In genomic region chr20:2840138-2840966, GRCh38 we compare ENCODE assay signal across 1 cellular context.
TF ChIP-seq lines count a peak whose summit lies in the region.

PCED1A (minus strand) TSS chr20:2840655; CDS start chr20:2839912, 743 bp downstream.
VPS16 (plus strand) TSS chr20:2840745; CDS start chr20:2840775, 30 bp downstream.

TF ChIP-seq in HepG2, 621 proteins besides CTCF, POLR2A, EP300 and RAD21 (continued from another document and continues in another):
- TF ChIP-seq ZNF609 (CRISPR knock-in tag; IDR thresholded peaks at IDR 0.05; ENCODE audit: borderline replicate concordance) (peak; percentile 53), CEBPZ (IDR thresholded peaks at IDR 0.05; ENCODE audit: low read length) (no peak), THRA (CRISPR knock-in tag; IDR thresholded peaks at IDR 0.05; ENCODE audit: borderline replicate concordance) (peak; percentile 84), CC2D1A (CRISPR knock-in tag; IDR thresholded peaks at IDR 0.05) (peak; percentile 93; the same call in 1 of the 2 replicates), NR2F6 (IDR thresholded peaks at IDR 0.05) (no peak), NR2F6 (CRISPR knock-in tag; IDR thresholded peaks at IDR 0.05) (peak; percentile 31; the same call in 1 of the 2 replicates), ZKSCAN1 (IDR thresholded peaks at IDR 0.05; ENCODE audit: low read length) (no peak; the same call in 1 of the 2 replicates), PTBP1 (IDR thresholded peaks at IDR 0.05; ENCODE audit: low read depth, low read length, poor library complexity, severe bottlenecking) (no peak), HNRNPH1 (optimal IDR thresholded peaks at IDR 0.05; ENCODE audit: low read depth, low read length) (no peak), E2F5 (CRISPR knock-in tag; conservative IDR thresholded peaks at IDR 0.05) (peak; percentile 87), ZNF10 (CRISPR knock-in tag; IDR thresholded peaks at IDR 0.05; ENCODE audit: borderline replicate concordance, low read depth) (no peak), EHMT2 (IDR thresholded peaks at IDR 0.05; ENCODE audit: borderline replicate concordance, low read depth, low read length) (no peak; the same call in 1 of the 2 replicates), ZNF530 (CRISPR knock-in tag; IDR thresholded peaks at IDR 0.05; ENCODE audit: low read depth) (no peak; the same call in 1 of the 2 replicates), ZNF414 (CRISPR knock-in tag; IDR thresholded peaks at IDR 0.05) (peak; percentile 98), GATAD1 (CRISPR knock-in tag; IDR thresholded peaks at IDR 0.05) (peak; percentile 95), SMAD3 (CRISPR knock-in tag; IDR thresholded peaks at IDR 0.05) (peak; percentile 85), FOXJ3 (CRISPR knock-in tag; IDR thresholded peaks at IDR 0.05; ENCODE audit: borderline replicate concordance) (no peak), ZIK1 (CRISPR knock-in tag; IDR thresholded peaks at IDR 0.05; ENCODE audit: borderline replicate concordance, low read depth) (peak; percentile 98), ZNF790 (CRISPR knock-in tag; IDR thresholded peaks at IDR 0.05; ENCODE audit: borderline replicate concordance) (peak; percentile 89; the same call in 1 of the 2 replicates), ZNF30 (CRISPR knock-in tag; IDR thresholded peaks at IDR 0.05) (peak; percentile 97), MBNL3 (CRISPR knock-in tag; conservative IDR thresholded peaks at IDR 0.05) (no peak), POLR2G (IDR thresholded peaks at IDR 0.05; ENCODE audit: low read depth, low read length) (peak; percentile 94), ATRX (CRISPR knock-in tag; IDR thresholded peaks at IDR 0.05; ENCODE audit: borderline replicate concordance) (no peak), HMG20B (CRISPR knock-in tag; conservative IDR thresholded peaks at IDR 0.05) (peak; percentile 79), ZFP1 (CRISPR knock-in tag; IDR thresholded peaks at IDR 0.05) (no peak), ZNF343 (CRISPR knock-in tag; IDR thresholded peaks at IDR 0.05) (peak; percentile 98), MATR3 (CRISPR knock-in tag; IDR thresholded peaks at IDR 0.05) (no peak), ZNF121 (CRISPR knock-in tag; IDR thresholded peaks at IDR 0.05) (0 out of 2 replicates have a peak, but pooled peaks have one; percentile 45), ATF7-NPFF (CRISPR knock-in tag; IDR thresholded peaks at IDR 0.05; ENCODE audit: low read depth) (peak; percentile 99), ZNF564 (CRISPR knock-in tag; IDR thresholded peaks at IDR 0.05) (peak; percentile 89; the same call in 1 of the 2 replicates), ZNF350 (CRISPR knock-in tag; IDR thresholded peaks at IDR 0.05; ENCODE audit: borderline replicate concordance, low read depth) (peak; percentile 73), CHD2 (IDR thresholded peaks at IDR 0.05; ENCODE audit: low read depth, low read length) (no peak), MIER3 (CRISPR knock-in tag; IDR thresholded peaks at IDR 0.05; ENCODE audit: borderline replicate concordance) (0 out of 2 replicates have a peak, but pooled peaks have one; percentile 73), RXRA (CRISPR knock-in tag; IDR thresholded peaks at IDR 0.05) (peak; percentile 74), MAFG (CRISPR knock-in tag; IDR thresholded peaks at IDR 0.05) (0 out of 2 replicates have a peak, but pooled peaks have one; percentile 44), IRX3 (CRISPR knock-in tag; IDR thresholded peaks at IDR 0.05; ENCODE audit: borderline replicate concordance, low read depth) (peak; percentile 99), ATM (IDR thresholded peaks at IDR 0.05; ENCODE audit: borderline replicate concordance) (no peak), ZNF317 (CRISPR knock-in tag; IDR thresholded peaks at IDR 0.05) (peak; percentile 83), ZNF335 (CRISPR knock-in tag; IDR thresholded peaks at IDR 0.05) (0 out of 2 replicates have a peak, but pooled peaks have one; percentile 68), PRMT3 (CRISPR knock-in tag; IDR thresholded peaks at IDR 0.05; ENCODE audit: borderline replicate concordance, low read depth) (0 out of 2 replicates have a peak, but pooled peaks have one; percentile 26), ZNF800 (CRISPR knock-in tag; IDR thresholded peaks at IDR 0.05) (peak; percentile 81), NR2F2 (IDR thresholded peaks at IDR 0.05; ENCODE audit: borderline replicate concordance, low read depth) (no peak), CAMTA2 (CRISPR knock-in tag; IDR thresholded peaks at IDR 0.05; ENCODE audit: borderline replicate concordance) (peak; percentile 96; the same call in 1 of the 2 replicates), KAT2B (IDR thresholded peaks at IDR 0.05; ENCODE audit: borderline replicate concordance, low read depth, low read length) (no peak), ZFX (CRISPR knock-in tag; IDR thresholded peaks at IDR 0.05; ENCODE audit: low read depth) (peak; percentile 99), TCF12 (IDR thresholded peaks at IDR 0.05) (no peak), TCF12 (CRISPR knock-in tag; IDR thresholded peaks at IDR 0.05) (peak; percentile 91), DMAP1 (CRISPR knock-in tag; IDR thresholded peaks at IDR 0.05) (peak; percentile 96; the same call in 1 of the 2 replicates), HOXD1 (CRISPR knock-in tag; IDR thresholded peaks at IDR 0.05) (peak; percentile 96)
